ENCODE assay signal across 8 cellular contexts in genomic region chr1:165686121-165686970, GRCh38. TPM values are rescaled to one million over a fixed set of nuclear protein-coding genes. Genes with fewer than 3 reads are reported as not detected.
DNase-seq lines count a peak whose midpoint lies in the region; ATAC-seq and TF ChIP-seq lines count a peak whose summit lies in the region.

No MANE protein-coding gene starts in this region.

- H3K4me1 Mint-ChIP-seq in activated CD4-positive, alpha-beta T cell treated with anti-CD3 and anti-CD28 coated beads, Interleukin-2, amount 10 ng/mL, durations not matched to agents 24 days and 14 days = peaks cover 36% of the 10 kb centered on the region
- peaks cover 25 to 58% (median 56%) of the 10 kb centered on the region in 4 donors for H3K4me1 Mint-ChIP-seq in naive thymus-derived CD8-positive, alpha-beta T cell

- POLR2A ChIA-PET in naive thymus-derived CD8-positive, alpha-beta T cell (lab: Charles Lee) = interaction anchor here (1.1 kb wide), 2 partner anchors 12 kb away, joined by 3 read pairs; partner anchors contain the start of gene ALDH9A1

- no peaks in the 10 kb centered on the region for H3K27me3 ChIP-seq in SU-DHL-6 (ENCODE audit: low read length)

- 0 out of 2 replicates have a peak overlapping the region, but pooled peaks have one; percentile 11 for H3K27ac ChIP-seq in SU-DHL-6 (ENCODE audit: low read depth, low read length)

- H3K4me2 ChIP-seq in SU-DHL-6 (ENCODE audit: low read depth, low read length, poor library complexity, severe bottlenecking) = peak overlapping the region; percentile 47

- H4K20me1 ChIP-seq in SU-DHL-6 (ENCODE audit: low read depth, low read length) = no peaks in the 10 kb centered on the region

- ATAC-seq in HG02678 (IDR thresholded peaks at IDR 0.05; ENCODE audit: unreplicated experiment) = peak; percentile 58
- ATAC-seq in naive thymus-derived CD8-positive, alpha-beta T cell = peak in 1 of 2 donors; percentile 30

- H3K36me3 ChIP-seq in SU-DHL-6 (ENCODE audit: low read length) = peaks cover 4% of the 10 kb centered on the region; the same call in 1 of the 2 replicates

- H3K4me3 ChIP-seq in SU-DHL-6 (ENCODE audit: insufficient read depth, low read length, poor library complexity, severe bottlenecking) = no peak overlapping the region

- no peaks in the 10 kb centered on the region for H3F3A ChIP-seq in SU-DHL-6 (ENCODE audit: insufficient read depth)

- peaks cover 47% of the 10 kb centered on the region for H3K79me2 ChIP-seq in SU-DHL-6 (ENCODE audit: insufficient read depth, low read length)

- H3K36me3 Mint-ChIP-seq in activated CD4-positive, alpha-beta T cell treated with anti-CD3 and anti-CD28 coated beads, Interleukin-2, amount 10 ng/mL, durations not matched to agents 24 days and 14 days (ENCODE audit: low read depth) = peaks cover 63% of the 10 kb centered on the region
- H3K36me3 Mint-ChIP-seq in naive thymus-derived CD8-positive, alpha-beta T cell = peaks cover 6 to 86% (median 30%) of the 10 kb centered on the region in 3 donors

- no peak overlapping the region for H2AFZ ChIP-seq in SU-DHL-6 (ENCODE audit: low read depth, low read length, severe bottlenecking)

- H3K9me2 ChIP-seq in SU-DHL-6 (replicated peaks; ENCODE audit: insufficient read depth, low read length) = no peaks in the 10 kb centered on the region

- 0 out of 2 replicates have a peak overlapping the region, but pooled peaks have one; percentile 4 for H3K9ac ChIP-seq in SU-DHL-6 (ENCODE audit: low read length)

- no peaks in the 10 kb centered on the region for H3K27me3 Mint-ChIP-seq in activated CD4-positive, alpha-beta T cell treated with anti-CD3 and anti-CD28 coated beads, Interleukin-2, amount 10 ng/mL, durations not matched to agents 24 days and 14 days
- H3K27me3 Mint-ChIP-seq in naive thymus-derived CD8-positive, alpha-beta T cell = no peaks in the 10 kb centered on the region

- H3K4me3 Mint-ChIP-seq in activated CD4-positive, alpha-beta T cell treated with anti-CD3 and anti-CD28 coated beads, Interleukin-2, amount 10 ng/mL, durations not matched to agents 24 days and 14 days = no peak overlapping the region
- H3K4me3 Mint-ChIP-seq in naive thymus-derived CD8-positive, alpha-beta T cell = peak overlapping the region in 8 of 10 donors; percentile 25 to 59 (median 44)

- no peak for TF ChIP-seq CTCF in SU-DHL-6 (IDR thresholded peaks at IDR 0.05; ENCODE audit: insufficient read depth, low read length, poor library complexity, severe bottlenecking)

- DNase-seq in activated CD4-positive, alpha-beta T cell treated with anti-CD3 and anti-CD28 coated beads, Interleukin-2, amount 10 ng/mL, durations not matched to agents 24 days and 14 days = no peak
- no peak for DNase-seq in activated CD4-positive, alpha-beta T cell treated with anti-CD3 and anti-CD28 coated beads for 1 hour
- no peak for DNase-seq in naive thymus-derived CD8-positive, alpha-beta T cell
- DNase-seq in NOMO-1 treated with dmso at 0.1 percent for 144 hours (lab: John Stamatoyannopoulos, UW; ENCODE audit: unreplicated experiment) (no peak), RKO (ENCODE audit: low spot score) (no peak), cortex of kidney (lab: John Stamatoyannopoulos, UW) (no peak)

- no peaks in the 10 kb centered on the region for H3K9me3 ChIP-seq in SU-DHL-6 (ENCODE audit: insufficient read depth, low read length)

- H3K9me3 Mint-ChIP-seq in activated CD4-positive, alpha-beta T cell treated with anti-CD3 and anti-CD28 coated beads, Interleukin-2, amount 10 ng/mL, durations not matched to agents 24 days and 14 days = peaks cover 9% of the 10 kb centered on the region
- no peaks in the 10 kb centered on the region for H3K9me3 Mint-ChIP-seq in naive thymus-derived CD8-positive, alpha-beta T cell

- peak overlapping the region; percentile 58 for H3K27ac Mint-ChIP-seq in activated CD4-positive, alpha-beta T cell treated with anti-CD3 and anti-CD28 coated beads, Interleukin-2, amount 10 ng/mL, durations not matched to agents 24 days and 14 days
- H3K27ac Mint-ChIP-seq in naive thymus-derived CD8-positive, alpha-beta T cell = peak overlapping the region in 8 of 10 donors; percentile 21 to 90 (median 76)

- intact Hi-C loops in activated CD4-positive, alpha-beta T cell treated with anti-CD3 and anti-CD28 coated beads, Interleukin-2, amount 10 ng/mL, durations not matched to agents 24 days and 14 days (cut with micrococcal nuclease) = no loop called here

RNA-seq across cellular contexts. Expression of gene ALDH9A1, which starts 12.0 kb away (rescaled TPM):
- 41.8 and 43.8 TPM in 2 replicates for total RNA-seq in activated CD4-positive, alpha-beta T cell treated with anti-CD3 and anti-CD28 coated beads, Interleukin-2, amount 10 ng/mL, durations not matched to agents 24 days and 14 days
- total RNA-seq in naive thymus-derived CD8-positive, alpha-beta T cell = 10 to 100 TPM; 35.9 to 40.8 TPM
- 10 to 100 TPM; 67.7 to 90.3 (median 79.4) TPM for polyA plus RNA-seq in naive thymus-derived CD8-positive, alpha-beta T cell

RNA-seq across cellular contexts. Expression of gene MGST3, which starts 55.3 kb away (rescaled TPM):
- 25.7 and 28.1 TPM in 2 replicates for total RNA-seq in activated CD4-positive, alpha-beta T cell treated with anti-CD3 and anti-CD28 coated beads, Interleukin-2, amount 10 ng/mL, durations not matched to agents 24 days and 14 days
- total RNA-seq in naive thymus-derived CD8-positive, alpha-beta T cell = 10 to 100 TPM; 64.6 to 66.6 TPM
- polyA plus RNA-seq in naive thymus-derived CD8-positive, alpha-beta T cell = 100 to 1,000 TPM in 2 of 3 donors, 10 to 100 TPM in 1; 95.3 to 160 (median 116) TPM
